9 cellular contexts compared by ENCODE assay signal in the genomic region with DNA sequence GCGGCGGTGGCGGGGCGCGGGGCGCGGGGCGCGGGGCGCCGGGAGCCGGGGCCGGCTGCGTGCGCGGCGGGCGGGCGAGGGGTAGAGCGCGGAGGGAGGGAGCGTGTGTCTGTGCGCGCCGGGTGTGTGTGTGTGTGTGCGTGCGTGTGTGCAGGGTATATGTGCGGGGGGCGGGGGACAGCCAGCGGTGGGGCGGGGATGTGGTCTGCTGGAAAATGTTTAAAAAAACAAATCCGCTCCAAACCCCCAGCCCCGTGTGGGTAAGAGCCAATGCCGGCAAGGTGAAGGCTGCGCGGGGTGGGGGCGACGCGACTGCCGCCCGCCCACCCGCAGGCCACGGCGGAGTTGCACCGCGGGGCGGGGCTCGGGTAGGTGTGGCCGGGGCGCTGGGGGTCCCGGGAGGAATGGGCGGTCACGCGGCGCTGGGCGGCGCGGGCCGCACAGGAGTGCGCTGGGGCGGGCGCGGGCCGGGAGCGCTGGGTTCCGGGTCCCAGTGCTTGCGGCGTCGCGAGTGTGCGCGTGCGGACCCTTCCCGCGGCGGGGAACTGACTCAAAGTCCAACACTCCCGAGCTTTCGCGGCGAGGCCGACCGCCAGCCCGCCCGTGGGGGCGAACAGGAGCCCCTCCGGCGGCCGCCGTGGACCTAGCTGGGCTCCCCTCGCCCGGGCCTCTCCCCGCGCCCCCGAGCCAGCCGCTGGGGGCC. TPM values are rescaled to one million over a fixed set of nuclear protein-coding genes. Genes with fewer than 3 reads are reported as not detected.
DNase-seq lines count a peak whose midpoint lies in the region; ATAC-seq, FAIRE-seq and TF ChIP-seq lines count a peak whose summit lies in the region.
"Had no signal": no experiment of that assay in that cellular context is flagged by ENCODE, and none has a peak within 500 bp of the region (broad histone marks: within the 10 kb centered on the region; RNA-seq: fewer than 3 reads in every experiment).

A gene (minus strand): TSS at position 132 of the 703 bp plus-strand sequence. CDS start 167 bp downstream, outside the sequence.

- peak; percentile 54 to 59 for ATAC-seq in right cardiac atrium
- ATAC-seq in psoas muscle: no peak

- intact Hi-C loops in right cardiac atrium (cut with DNase I) (no loop called here), psoas muscle (cut with DNase I) (no loop called here)

- H3K9me3 ChIP-seq in adipocyte (ENCODE audit: control insufficient read depth, low read length) (no peaks in the 10 kb centered on the region), right cardiac atrium (ENCODE audit: control insufficient read depth, low read length) (no peaks in the 10 kb centered on the region), psoas muscle (no peaks in the 10 kb centered on the region)

- H3K27me3 ChIP-seq in adipocyte (replicated peaks; ENCODE audit: control insufficient read depth, insufficient read depth, low read length) (no peaks in the 10 kb centered on the region), right cardiac atrium (ENCODE audit: control insufficient read depth, insufficient read depth) (no peaks in the 10 kb centered on the region), psoas muscle (ENCODE audit: insufficient read depth in 3 of 3, low read length in 2 of 3) (peaks cover 0 to 19% (median 9%) of the 10 kb centered on the region in 3 donors)

- DNase-seq in D721Med (ENCODE audit: insufficient read length, low spot score) (peak; percentile 6), adipocyte (ENCODE audit: low read depth) (peak; percentile 65), right cardiac atrium (peak; percentile 77 to 90 (median 89)), psoas muscle (peak; percentile 61 to 74), NCI-H2081 treated with DMSO at 0.1 percent for 48 hours (lab: John Stamatoyannopoulos, UW) (no peak), DMS79 (lab: John Stamatoyannopoulos, UW) (no peak), GM10248 (ENCODE audit: extremely low spot score) (no peak)
- DNase-seq in activated CD8-positive, alpha-beta memory T cell treated with anti-CD3 and anti-CD28 coated beads, Interleukin-2, amount 50 U/mL, for 4 hours: no peak

- no peak for FAIRE-seq in D721Med (lab: Jason Lieb, UNC)

- WGBS in right cardiac atrium: 2% methylated on average over 95 of the region's 95 CpGs
- WGBS in psoas muscle, 3 donors: 1% methylated on average over 35 to 95 of the region's 95 CpGs

- CTCF ChIA-PET in GM10248 (lab: Yijun Ruan, JAX): interaction anchor here (0.8 kb wide), 1 partner anchor 14 kb away, joined by 5 read pairs; no protein-coding TSS in a partner anchor

- no peak for TF ChIP-seq CTCF in D721Med (IDR thresholded peaks at IDR 0.05; ENCODE audit: insufficient read depth, missing control alignments)
- no peak for TF ChIP-seq CTCF in psoas muscle (IDR thresholded peaks at IDR 0.05)
- TF ChIP-seq CTCF in GM10248 (IDR thresholded peaks at IDR 0.05; ENCODE audit: control extremely low read depth, extremely low read depth, low read depth, missing control alignments): no peak

- H3K27ac ChIP-seq in right cardiac atrium (ENCODE audit: low read length) (peak within 1 kb of the TSS; percentile 72), psoas muscle (peak within 1 kb of the TSS; percentile 63)
- H3K27ac ChIP-seq: KMS-11 had no signal

- H3K4me3 ChIP-seq in adipocyte (ENCODE audit: low read length) (peak within 1 kb of the TSS; percentile 79), right cardiac atrium (ENCODE audit: low read length) (peak within 1 kb of the TSS; percentile 70), psoas muscle (peak within 1 kb of the TSS; percentile 65)

- POLR2A ChIA-PET in GM10248 (lab: Yijun Ruan, JAX): no interaction called here

- H3K9ac ChIP-seq in adipocyte (ENCODE audit: low read length): peak within 1 kb of the TSS; percentile 84
- H3K9ac ChIP-seq: KMS-11 had no signal

- H3K36me3 ChIP-seq in adipocyte (ENCODE audit: control insufficient read depth, insufficient read depth, low read length, severe bottlenecking): no peaks in the 10 kb centered on the region
- H3K36me3 ChIP-seq in psoas muscle (ENCODE audit: insufficient read depth in 1 of 2, low read depth in 1 of 2): no peaks in the 10 kb centered on the region

- H3K4me1 ChIP-seq in adipocyte (ENCODE audit: control insufficient read depth, insufficient read depth, low read length) (peaks cover 49% of the 10 kb centered on the region), right cardiac atrium (ENCODE audit: control insufficient read depth, insufficient read depth, low read length) (peaks cover 3% of the 10 kb centered on the region), psoas muscle (peaks cover 24% of the 10 kb centered on the region)

RNA-seq across cellular contexts. Expression of the gene that starts here (rescaled TPM):
- total RNA-seq in right cardiac atrium (10 to 100 TPM; 46.6 to 83.9 (median 67.3) TPM), psoas muscle (10 to 100 TPM in 3 of 4 donors, 1 to 10 TPM in 1; 9.5 to 14.6 (median 11.9) TPM)
- polyA plus RNA-seq in right cardiac atrium (58.7 TPM), psoas muscle (10 to 100 TPM in 1 of 3 donors, 1 to 10 TPM in 2; 6.4 to 12.6 (median 8.1) TPM)

Comparison
In these comparisons a context has a peak if more than half of its experiments do, and no peak if none do; other contexts are left out.
1. DNase-seq: peak in D721Med (single experiment), adipocyte (single experiment), right cardiac atrium (3 of 3) and psoas muscle (2 of 2); none in NCI-H2081 treated with DMSO at 0.1 percent for 48 hours (single experiment), activated CD8-positive, alpha-beta memory T cell treated with anti-CD3 and anti-CD28 coated beads, Interleukin-2, amount 50 U/mL, for 4 hours (single experiment), DMS79 (single experiment) and GM10248 (single experiment).
2. ATAC-seq: peak in right cardiac atrium (2 of 2); none in psoas muscle (0 of 4).
3. Peak in every context shown above with its lines, with median percentiles within 50 percentile points of each other: H3K4me3 ChIP-seq.